Comparison of ENCODE assay signal across 1 cellular context in the genomic region with DNA sequence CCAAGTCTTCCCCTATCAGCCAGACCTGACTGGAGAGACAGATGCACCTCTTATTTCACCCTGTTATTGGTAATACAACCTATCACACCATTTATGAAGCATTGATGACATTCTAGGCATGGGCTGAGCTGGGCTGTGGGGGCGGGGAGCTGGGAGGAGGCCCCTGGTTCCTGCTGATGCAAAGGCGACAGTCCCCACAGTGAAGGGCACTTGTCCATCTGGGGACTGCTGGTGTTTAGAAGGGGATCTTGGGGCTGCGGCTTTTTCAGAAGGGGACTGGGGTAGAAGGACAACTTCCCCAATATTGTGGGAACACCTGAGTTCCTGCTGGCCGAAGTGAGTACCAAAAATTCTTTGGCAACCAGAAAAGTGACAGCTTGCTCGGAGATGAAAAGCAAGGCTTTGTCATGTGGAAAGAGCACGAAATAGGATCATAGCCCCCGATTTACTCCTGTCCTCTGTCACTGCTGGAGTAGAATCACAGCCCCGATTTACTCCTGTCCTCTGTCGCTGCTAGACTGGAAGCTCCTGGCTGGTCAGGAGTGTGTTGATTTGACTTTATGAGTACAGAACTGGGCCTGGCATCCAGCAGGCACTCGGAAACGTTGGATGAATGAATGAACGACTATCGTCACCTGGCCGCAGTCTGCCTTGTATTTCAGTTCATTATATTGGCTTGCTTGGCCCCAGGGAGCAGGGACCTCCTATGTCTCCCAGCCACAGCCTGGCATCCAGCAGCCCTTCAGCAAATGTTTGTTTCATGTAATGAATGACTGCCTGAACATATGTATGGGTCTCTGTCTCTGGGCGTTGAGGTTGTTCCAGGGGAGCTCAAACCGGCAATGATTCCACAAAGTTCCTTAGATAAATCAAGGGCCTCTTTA.
TF ChIP-seq lines count a peak whose summit lies in the region.

No MANE protein-coding gene starts in this region.

TF ChIP-seq in HEK293, 187 proteins besides CTCF, POLR2A, EP300 and RAD21:
- TF ChIP-seq ZFHX2 (tag by site-specific recombination; conservative IDR thresholded peaks at IDR 0.05) (0 out of 2 replicates have a peak, but pooled peaks have one; percentile 11), ZNF792 (tag by site-specific recombination; IDR thresholded peaks at IDR 0.05) (no peak)
